ENCODE assay signal across 19 cellular contexts in genomic region chr7:55249332-55249731, GRCh38.
DNase-seq lines count a peak whose midpoint lies in the region; ATAC-seq and TF ChIP-seq lines count a peak whose summit lies in the region.
"Had no signal": no experiment of that assay in that cellular context is flagged by ENCODE, and none has a peak within 500 bp of the region (broad histone marks: within the 10 kb centered on the region; RNA-seq: fewer than 3 reads in every experiment).

No MANE protein-coding gene starts in this region.

- H3K79me2 ChIP-seq in PC-9 (ENCODE audit: low read depth), result no peaks in the 10 kb centered on the region
- no peaks in the 10 kb centered on the region for H3K79me2 ChIP-seq in smooth muscle cell (ENCODE audit: low read depth)

- intact Hi-C loops in PC-9 (cut with micrococcal nuclease; ENCODE audit: unreplicated experiment), result no loop called here

- H3F3A ChIP-seq in PC-9 (ENCODE audit: insufficient read depth, low read depth) (0 out of 2 replicates have a peak, but pooled peaks cover 4% of the 10 kb centered on the region), smooth muscle cell (ENCODE audit: low read depth) (peaks cover 3% of the 10 kb centered on the region)

- H3K9me2 ChIP-seq in PC-9 (ENCODE audit: insufficient read depth), result no peaks in the 10 kb centered on the region

- H2BK12ac ChIP-seq in mesenchymal stem cell (ENCODE audit: low read length in 2 of 2), result no peak overlapping the region

- ATAC-seq in GM19035 (IDR thresholded peaks at IDR 0.05; ENCODE audit: unreplicated experiment), result no peak
- ATAC-seq: PC-3, Right ventricle myocardium inferior had no signal

- no peak overlapping the region for H3K4me3 ChIP-seq in PC-9
- no peak overlapping the region for H3K4me3 ChIP-seq in fibroblast of mammary gland (ENCODE audit: control insufficient read depth, low read depth, low read length)
- no peak overlapping the region for H3K4me3 ChIP-seq in mesenchymal stem cell (ENCODE audit: insufficient read depth in 1 of 2, low read depth in 1 of 2, low read length in 2 of 2)
- no peak overlapping the region for H3K4me3 ChIP-seq in smooth muscle cell

- H3K4me1 ChIP-seq in PC-9 (replicated peaks; ENCODE audit: insufficient read depth), result peaks cover 18% of the 10 kb centered on the region
- peaks cover 14% of the 10 kb centered on the region for H3K4me1 ChIP-seq in mesenchymal stem cell (ENCODE audit: control insufficient read depth, insufficient read depth, low read depth, low read length)
- peaks cover 2% of the 10 kb centered on the region for H3K4me1 ChIP-seq in smooth muscle cell (ENCODE audit: low read depth)

- H3K9me3 ChIP-seq in PC-9 (ENCODE audit: insufficient read depth, low read depth) (no peaks in the 10 kb centered on the region), mesenchymal stem cell (ENCODE audit: control insufficient read depth, low read length) (no peaks in the 10 kb centered on the region), smooth muscle cell (replicated peaks; ENCODE audit: low read depth) (no peaks in the 10 kb centered on the region)

- H3K9ac ChIP-seq in mesenchymal stem cell (ENCODE audit: low read length) (no peak overlapping the region), smooth muscle cell (ENCODE audit: low read depth) (no peak overlapping the region)

- no peak overlapping the region for H3K4me2 ChIP-seq in PC-9
- no peak overlapping the region for H3K4me2 ChIP-seq in mesenchymal stem cell (ENCODE audit: low read length, poor library complexity, severe bottlenecking)
- peak overlapping the region; percentile 17 for H3K4me2 ChIP-seq in smooth muscle cell

- no peak overlapping the region for H3K4ac ChIP-seq in mesenchymal stem cell (ENCODE audit: low read depth in 1 of 2, low read length in 2 of 2)

- no peak overlapping the region for H4K91ac ChIP-seq in mesenchymal stem cell (ENCODE audit: low read length)

- BruUV-seq in PC-9 (replicated peaks; lab: Mats Ljungman, UMichigan), result no TSS peak

- H4K8ac ChIP-seq in mesenchymal stem cell (ENCODE audit: low read length), result no peak overlapping the region

- H2BK120ac ChIP-seq in mesenchymal stem cell (ENCODE audit: low read depth, low read length), result no peak overlapping the region

- H4K20me1 ChIP-seq in PC-9 (ENCODE audit: insufficient read depth) (no peaks in the 10 kb centered on the region), smooth muscle cell (ENCODE audit: low read depth) (no peaks in the 10 kb centered on the region)

- H3K23ac ChIP-seq in mesenchymal stem cell (ENCODE audit: low read length in 2 of 2), result no peak overlapping the region

- H2AK5ac ChIP-seq in mesenchymal stem cell (ENCODE audit: low read length, severe bottlenecking), result no peak overlapping the region

- TF ChIP-seq CTCF in PC-9 (conservative IDR thresholded peaks at IDR 0.05) (no peak), fibroblast of mammary gland (conservative IDR thresholded peaks at IDR 0.05; ENCODE audit: control insufficient read depth, insufficient read depth, low read depth, low read length) (no peak), smooth muscle cell (IDR thresholded peaks at IDR 0.05; ENCODE audit: borderline replicate concordance, insufficient read depth, poor library complexity, severe bottlenecking) (no peak)

- H2AFZ ChIP-seq in PC-9, result peak overlapping the region; percentile 17; the same call in 1 of the 2 replicates
- peak overlapping the region; percentile 44 for H2AFZ ChIP-seq in mesenchymal stem cell (ENCODE audit: low read depth, low read length)
- H2AFZ ChIP-seq in smooth muscle cell (ENCODE audit: low read depth), result peak overlapping the region; percentile 41

- POLR2A ChIA-PET in PC-9 (lab: Charles Lee; ENCODE audit: unreplicated experiment), result interaction anchor here (0.6 to 1.0 kb wide), 3 partner anchors 117 to 467 kb away, joined by 4 to 6 read pairs (median 4); no protein-coding TSS in a partner anchor

- CTCF ChIA-PET in PC-9 (lab: Charles Lee), result interaction anchor here (0.5 to 0.8 kb wide), 2 partner anchors 34 to 303 kb away, joined by 3 read pairs; no protein-coding TSS in a partner anchor

- no peaks in the 10 kb centered on the region for H3K79me1 ChIP-seq in mesenchymal stem cell (replicated peaks; ENCODE audit: low read length, poor library complexity, severe bottlenecking)

- peak; percentile 58 to 63 for DNase-seq in PC-9
- peak; percentile 55 for DNase-seq in fibroblast of mammary gland (ENCODE audit: low read depth)
- DNase-seq in mesenchymal stem cell, result peak; percentile 53
- DNase-seq in smooth muscle cell (lab: John Stamatoyannopoulos, UW; ENCODE audit: unreplicated experiment), result no peak
- DNase-seq in hypothalamus (lab: John Stamatoyannopoulos, UW), result no peak
- DNase-seq in ureter (ENCODE audit: low spot score), result no peak
- no peak for DNase-seq in DMS 273 (lab: John Stamatoyannopoulos, UW; ENCODE audit: unreplicated experiment)
- DNase-seq: AML-193; Calu3; CD4-positive, CD25-positive, alpha-beta regulatory T cell; DMS79; KG1; NCI-H1048; NCI-H2227 treated with DMSO at 0.1 percent for 48 hours; NCI-H526; NK-92 treated with Interleukin-12 subunit alpha and Interleukin-12 subunit beta, amount 100 ng/mL, for 24 hours; PC-3 had no signal

- H3K27me3 ChIP-seq in PC-9 (ENCODE audit: insufficient read depth, low read depth), result no peaks in the 10 kb centered on the region
- no peaks in the 10 kb centered on the region for H3K27me3 ChIP-seq in mesenchymal stem cell (ENCODE audit: control insufficient read depth in 1 of 2, insufficient read depth in 1 of 2, low read length in 2 of 2)
- no peaks in the 10 kb centered on the region for H3K27me3 ChIP-seq in smooth muscle cell (ENCODE audit: low read depth)

- H2BK15ac ChIP-seq in mesenchymal stem cell (ENCODE audit: low read depth, poor library complexity, severe bottlenecking), result no peak overlapping the region

- H3K27ac ChIP-seq in PC-9 (no peak overlapping the region), mesenchymal stem cell (ENCODE audit: low read length, poor library complexity, severe bottlenecking) (no peak overlapping the region), smooth muscle cell (ENCODE audit: low read depth) (peak overlapping the region; percentile 39)

- no peak overlapping the region for H2BK5ac ChIP-seq in mesenchymal stem cell (ENCODE audit: low read depth, low read length, poor library complexity, severe bottlenecking)

- 84% methylated on average over 8 of the region's 8 CpGs for whole genome bisulfite sequencing in mesenchymal stem cell
- WGBS in smooth muscle cell (ENCODE audit: low lambda C conversion rate), result 43% methylated on average over 8 of the region's 8 CpGs

- no peak overlapping the region for H3K18ac ChIP-seq in mesenchymal stem cell (ENCODE audit: low read depth in 1 of 2, low read length in 2 of 2)

- H3K36me3 ChIP-seq in PC-9 (ENCODE audit: low read depth) (no peaks in the 10 kb centered on the region), mesenchymal stem cell (ENCODE audit: control insufficient read depth in 1 of 2, insufficient read depth in 2 of 2, low read depth in 1 of 2, low read length in 2 of 2) (no peaks in the 10 kb centered on the region), smooth muscle cell (ENCODE audit: low read depth) (no peaks in the 10 kb centered on the region)

- H3K14ac ChIP-seq in mesenchymal stem cell (ENCODE audit: low read length in 2 of 2), result no peak overlapping the region

Comparison
In these comparisons a context has a peak if more than half of its experiments do, and no peak if none do; other contexts are left out.
1. DNase-seq: peak in PC-9 (2 of 2), fibroblast of mammary gland (single experiment) and mesenchymal stem cell (single experiment); none in smooth muscle cell (single experiment), hypothalamus (0 of 51), ureter (single experiment) and DMS 273 (single experiment).
2. Peak in every context shown above with its lines, with median percentiles within 50 percentile points of each other: H2AFZ ChIP-seq.